ENCODE assay signal across 1 cellular context in genomic region chr11:45917623-45918330, GRCh38.
A peak's percentile ranks its signal among the peaks of the same experiment; 100 is the strongest.
TF ChIP-seq lines count a peak whose summit lies in the region.

Gene PEX16, minus strand, starts transcription at chr11:45917877. Its CDS starts 66 bp downstream, at chr11:45917811.

TF ChIP-seq in HepG2, 621 proteins besides CTCF, POLR2A, EP300 and RAD21 (continued from another document and continues in another):
- TF ChIP-seq MXD1 (CRISPR knock-in tag; IDR thresholded peaks at IDR 0.05) (no peak; the same call in 1 of the 2 replicates), ZNF367 (CRISPR knock-in tag; IDR thresholded peaks at IDR 0.05; ENCODE audit: borderline replicate concordance) (peak; percentile 82; the same call in 1 of the 2 replicates), TCF7 (IDR thresholded peaks at IDR 0.05; ENCODE audit: low read depth) (no peak), PRMT3 (CRISPR knock-in tag; IDR thresholded peaks at IDR 0.05; ENCODE audit: borderline replicate concordance, low read depth) (no peak), HOXA3 (CRISPR knock-in tag; IDR thresholded peaks at IDR 0.05) (peak; percentile 46; the same call in 1 of the 2 replicates), ZC3H13 (CRISPR knock-in tag; IDR thresholded peaks at IDR 0.05) (no peak), SUZ12 (IDR thresholded peaks at IDR 0.05; ENCODE audit: low read depth, low read length) (no peak), ZNF275 (CRISPR knock-in tag; IDR thresholded peaks at IDR 0.05; ENCODE audit: borderline replicate concordance) (no peak), KLF12 (CRISPR knock-in tag; IDR thresholded peaks at IDR 0.05; ENCODE audit: borderline replicate concordance) (no peak; the same call in 1 of the 2 replicates), ZNF646 (CRISPR knock-in tag; IDR thresholded peaks at IDR 0.05) (no peak), ATM (IDR thresholded peaks at IDR 0.05; ENCODE audit: borderline replicate concordance) (no peak), ZNF547 (CRISPR knock-in tag; IDR thresholded peaks at IDR 0.05) (no peak), ZNF703 (CRISPR knock-in tag; IDR thresholded peaks at IDR 0.05; ENCODE audit: borderline replicate concordance) (no peak; the same call in 1 of the 2 replicates), TAF1 (CRISPR knock-in tag; IDR thresholded peaks at IDR 0.05) (peak; percentile 49; the same call in 1 of the 2 replicates), ZNF121 (CRISPR knock-in tag; IDR thresholded peaks at IDR 0.05) (no peak), ZKSCAN8 (CRISPR knock-in tag; IDR thresholded peaks at IDR 0.05; ENCODE audit: borderline replicate concordance) (peak; percentile 43; the same call in 1 of the 2 replicates), ATF2 (CRISPR knock-in tag; IDR thresholded peaks at IDR 0.05) (peak; percentile 52; the same call in 1 of the 2 replicates), ZNF629 (CRISPR knock-in tag; conservative IDR thresholded peaks at IDR 0.05) (no peak), ATRX (CRISPR knock-in tag; IDR thresholded peaks at IDR 0.05; ENCODE audit: borderline replicate concordance) (no peak), PAF1 (CRISPR knock-in tag; IDR thresholded peaks at IDR 0.05) (no peak), CHD4 (IDR thresholded peaks at IDR 0.05; ENCODE audit: borderline replicate concordance, low read length) (no peak), HDAC2 (CRISPR knock-in tag; IDR thresholded peaks at IDR 0.05) (no peak; the same call in 1 of the 2 replicates), EZH2 (conservative IDR thresholded peaks at IDR 0.05; ENCODE audit: low read depth, low read length) (no peak), PCBP2 (optimal IDR thresholded peaks at IDR 0.05; ENCODE audit: low read depth, low read length, poor library complexity, severe bottlenecking) (no peak), ZNF24 (IDR thresholded peaks at IDR 0.05) (no peak), TSC22D2 (CRISPR knock-in tag; IDR thresholded peaks at IDR 0.05; ENCODE audit: borderline replicate concordance) (no peak), ATF3 (CRISPR knock-in tag; IDR thresholded peaks at IDR 0.05) (no peak), ARID4A (CRISPR knock-in tag; IDR thresholded peaks at IDR 0.05; ENCODE audit: borderline replicate concordance) (peak; percentile 95), GFI1 (CRISPR knock-in tag; IDR thresholded peaks at IDR 0.05; ENCODE audit: borderline replicate concordance) (no peak), THYN1 (CRISPR knock-in tag; IDR thresholded peaks at IDR 0.05; ENCODE audit: borderline replicate concordance, low read depth) (no peak), ZNF687 (CRISPR knock-in tag; IDR thresholded peaks at IDR 0.05) (peak; percentile 70), ARNTL (CRISPR knock-in tag; IDR thresholded peaks at IDR 0.05) (peak; percentile 72), ZBTB3 (CRISPR knock-in tag; IDR thresholded peaks at IDR 0.05; ENCODE audit: borderline replicate concordance, low read depth) (no peak), SMYD3 (CRISPR knock-in tag; IDR thresholded peaks at IDR 0.05) (no peak; the same call in 1 of the 2 replicates), ATF7-NPFF (CRISPR knock-in tag; IDR thresholded peaks at IDR 0.05; ENCODE audit: low read depth) (no peak), SOX5 (CRISPR knock-in tag; IDR thresholded peaks at IDR 0.05; ENCODE audit: borderline replicate concordance) (0 out of 2 replicates have a peak, but pooled peaks have one; percentile 29), ZNF503 (CRISPR knock-in tag; IDR thresholded peaks at IDR 0.05) (no peak; the same call in 1 of the 2 replicates), NR2F1 (CRISPR knock-in tag; IDR thresholded peaks at IDR 0.05) (peak in 1 of 2 experiments; percentile 82; a peak in 2 of 4 replicates), ZNF136 (CRISPR knock-in tag; IDR thresholded peaks at IDR 0.05; ENCODE audit: low read depth) (0 out of 2 replicates have a peak, but pooled peaks have one; percentile 16), ZNF816 (CRISPR knock-in tag; IDR thresholded peaks at IDR 0.05; ENCODE audit: borderline replicate concordance) (no peak), SIX1 (CRISPR knock-in tag; IDR thresholded peaks at IDR 0.05; ENCODE audit: borderline replicate concordance) (no peak), ZSCAN12 (CRISPR knock-in tag; IDR thresholded peaks at IDR 0.05) (no peak)
